In genomic region chr7:94509264-94509878, GRCh38 we compare ENCODE assay signal across 1 cellular context.
TF ChIP-seq lines count a peak whose summit lies in the region.

TSS of gene CASD1 (plus strand) at chr7:94509809. CDS start at chr7:94510085, 276 bp downstream.

TF ChIP-seq in K562, 482 proteins besides CTCF, POLR2A, EP300 and RAD21 (continued from another document):
- peak in 1 of 2 experiments; percentile 45; a peak in 1 of 4 replicates for TF ChIP-seq NRF1 (conservative IDR thresholded peaks at IDR 0.05 in 1 of 2, IDR thresholded peaks at IDR 0.05 in 1 of 2)
- TF ChIP-seq NR2C1 (IDR thresholded peaks at IDR 0.05), result peak; percentile 65
- TF ChIP-seq NR2C1 (tag; IDR thresholded peaks at IDR 0.05), result peak; percentile 42; the same call in 1 of the 2 replicates
- TF ChIP-seq, protein P1, sequence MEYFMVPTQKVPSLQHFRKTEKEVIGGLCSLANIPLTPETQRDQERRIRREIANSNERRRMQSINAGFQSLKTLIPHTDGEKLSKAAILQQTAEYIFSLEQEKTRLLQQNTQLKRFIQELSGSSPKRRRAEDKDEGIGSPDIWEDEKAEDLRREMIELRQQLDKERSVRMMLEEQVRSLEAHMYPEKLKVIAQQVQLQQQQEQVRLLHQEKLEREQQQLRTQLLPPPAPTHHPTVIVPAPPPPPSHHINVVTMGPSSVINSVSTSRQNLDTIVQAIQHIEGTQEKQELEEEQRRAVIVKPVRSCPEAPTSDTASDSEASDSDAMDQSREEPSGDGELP (CRISPR knock-in tag; IDR thresholded peaks at IDR 0.05; ENCODE audit: borderline replicate concordance), result peak; percentile 0; the same call in 1 of the 2 replicates
- peak; percentile 66 for TF ChIP-seq ESRRA (IDR thresholded peaks at IDR 0.05; ENCODE audit: borderline replicate concordance, low read depth)
- no peak for TF ChIP-seq FOXP1 (CRISPR knock-in tag; IDR thresholded peaks at IDR 0.05)
